ENCODE assay signal across 9 cellular contexts in the genomic region with DNA sequence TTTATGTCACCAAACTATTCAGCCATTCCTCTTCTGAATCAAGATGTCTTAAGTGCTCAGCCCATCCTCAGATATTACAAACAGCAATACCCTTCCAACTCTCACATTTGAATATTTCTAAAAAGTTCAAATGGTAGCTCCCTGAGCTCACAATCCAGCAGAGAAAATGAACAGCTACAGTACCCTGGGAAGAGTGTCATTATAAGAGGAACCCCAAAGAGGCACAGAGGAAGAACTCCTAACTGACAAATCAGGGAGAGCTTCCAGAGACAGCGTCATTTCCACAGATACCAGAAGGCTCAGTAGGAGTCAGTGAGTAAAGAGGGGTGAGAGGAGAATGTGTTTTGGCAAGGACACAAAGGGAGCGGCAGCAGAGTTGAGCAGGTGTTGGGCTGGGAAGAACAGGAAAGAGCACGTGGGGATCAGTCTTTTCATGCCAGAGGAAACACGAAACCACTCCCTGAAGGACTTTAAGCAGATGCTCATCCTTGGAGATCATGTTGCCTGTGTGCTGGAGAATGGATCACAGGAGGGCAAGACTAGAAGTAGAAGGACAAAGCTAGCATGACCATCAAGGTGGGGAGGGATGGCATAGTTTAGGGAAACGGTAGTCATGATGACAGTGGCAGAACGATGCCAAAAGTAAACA. TPM values are rescaled to one million over a fixed set of nuclear protein-coding genes. Genes with fewer than 3 reads are reported as not detected.
DNase-seq lines count a peak whose midpoint lies in the region; ATAC-seq and TF ChIP-seq lines count a peak whose summit lies in the region.
"Had no signal": no experiment of that assay in that cellular context is flagged by ENCODE, and none has a peak within 500 bp of the region (broad histone marks: within the 10 kb centered on the region; RNA-seq: fewer than 3 reads in every experiment).

No MANE protein-coding gene starts in this region.

- no peaks in the 10 kb centered on the region for H3K36me3 ChIP-seq in mammary epithelial cell (ENCODE audit: insufficient read depth, low read length)
- H3K36me3 ChIP-seq: ascending aorta had no signal

- H3K9ac ChIP-seq in mammary epithelial cell (ENCODE audit: insufficient read depth, low read length) = peak overlapping the region; percentile 19

- DNase-seq in HFF-Myc (ENCODE audit: extremely low read depth, low read depth) (peak; percentile 69), NCI-H2171 treated with DMSO at 0.1 percent for 48 hours (lab: John Stamatoyannopoulos, UW) (peak; percentile 100), mammary epithelial cell (peak; percentile 96), sciatic nerve (ENCODE audit: low spot score) (no peak), D341Med (ENCODE audit: low spot score) (no peak)
- no peak for DNase-seq in stimulated activated CD4-positive, alpha-beta T cell treated with anti-CD3 and anti-CD28 coated beads, Interleukin-2, amount 100 ng/mL, for 24 hours

- no peaks in the 10 kb centered on the region for H3K9me3 ChIP-seq in mammary epithelial cell (replicated peaks; ENCODE audit: insufficient read depth, low read length)
- H3K9me3 ChIP-seq: ascending aorta had no signal

- BruUV-seq in mammary epithelial cell (replicated peaks; lab: Mats Ljungman, UMichigan) = no TSS peak

- H3K4me3 ChIP-seq in HFF-Myc (replicated peaks; ENCODE audit: low read depth, low read length) (no peak overlapping the region), mammary epithelial cell (replicated peaks in 1 of 3; ENCODE audit: insufficient read depth in 1 of 3, low read depth in 2 of 3, low read length in 3 of 3) (no peak overlapping the region)
- H3K4me3 ChIP-seq: ascending aorta had no signal

- no peaks in the 10 kb centered on the region for H4K20me1 ChIP-seq in mammary epithelial cell (ENCODE audit: insufficient read depth, low read length)

- dilution Hi-C loops in mammary epithelial cell (cut with HindIII; ENCODE audit: low sequenced_read_pairs) = no loop called here

- peaks cover 45% of the 10 kb centered on the region for H3K4me1 ChIP-seq in mammary epithelial cell (ENCODE audit: insufficient read depth, low read length)

- peak overlapping the region; percentile 49 for H3K4me2 ChIP-seq in mammary epithelial cell (ENCODE audit: insufficient read depth, low read depth, low read length)

- in situ Hi-C loops in mammary epithelial cell (cut with MboI; ENCODE audit: low sequenced_read_pairs in 2 of 2) = no loop called here

- peak overlapping the region; percentile 81 for H3K27ac ChIP-seq in mammary epithelial cell (ENCODE audit: insufficient read depth, low read depth, low read length)
- H3K27ac ChIP-seq: ascending aorta had no signal

- peak; percentile 63 for ATAC-seq in sciatic nerve
- no peak for ATAC-seq in GM21360 (IDR thresholded peaks at IDR 0.05; ENCODE audit: unreplicated experiment)
- no peak for ATAC-seq in HG03175 (IDR thresholded peaks at IDR 0.05; ENCODE audit: unreplicated experiment)

- H3K27me3 ChIP-seq in mammary epithelial cell (ENCODE audit: insufficient read depth, low read length) = no peaks in the 10 kb centered on the region
- H3K27me3 ChIP-seq: ascending aorta had no signal

- peak overlapping the region; percentile 37 for H2AFZ ChIP-seq in mammary epithelial cell (ENCODE audit: low read depth, low read length)

- WGBS in mammary epithelial cell (ENCODE audit: low coverage, missing lambda C conversion rate) = 27% methylated on average over 6 of the region's 6 CpGs

- CTCF ChIA-PET in mammary epithelial cell (lab: Charles Lee; ENCODE audit: low non-redundant PET) = no interaction called here

- intact Hi-C loops in mammary epithelial cell (cut with micrococcal nuclease) = loop anchor here (1.0 to 5.0 kb wide), 2 partner anchors 108 to 180 kb away; no protein-coding TSS in a partner anchor
- intact Hi-C loops in sciatic nerve (cut with DNase I) = no loop called here

- peaks cover 24% of the 10 kb centered on the region for H3K79me2 ChIP-seq in mammary epithelial cell (ENCODE audit: insufficient read depth, low read length)

- TF ChIP-seq CTCF in HFF-Myc (IDR thresholded peaks at IDR 0.05; ENCODE audit: low read depth, low read length, missing control alignments) (no peak), mammary epithelial cell (conservative IDR thresholded peaks at IDR 0.05 in 1 of 2, IDR thresholded peaks at IDR 0.05 in 1 of 2; ENCODE audit: extremely low read depth in 1 of 2, insufficient read depth in 1 of 2, low read depth in 1 of 2, low read length in 2 of 2) (no peak)

RNA-seq across cellular contexts. Expression of gene CLTCL1, which starts 4.3 kb away (rescaled TPM):
- total RNA-seq in mammary epithelial cell (10 to 100 TPM; 30.0 to 33.2 TPM), sciatic nerve (14.2 TPM)
- 10.2 TPM for polyA plus RNA-seq in mammary epithelial cell
- polyA minus RNA-seq in mammary epithelial cell = 27.5 TPM

Comparison
In these comparisons a context has a peak if more than half of its experiments do, and no peak if none do; other contexts are left out.
1. DNase-seq: peak in HFF-Myc (single experiment), NCI-H2171 treated with DMSO at 0.1 percent for 48 hours (single experiment) and mammary epithelial cell (single experiment); none in sciatic nerve (single experiment), stimulated activated CD4-positive, alpha-beta T cell treated with anti-CD3 and anti-CD28 coated beads, Interleukin-2, amount 100 ng/mL, for 24 hours (0 of 2) and D341Med (single experiment).